23 cellular contexts compared by ENCODE assay signal in genomic region chr2:199848323-199848722, GRCh38. TPM values are rescaled to one million over a fixed set of nuclear protein-coding genes. Genes with fewer than 3 reads are reported as not detected.
"Had no signal": no experiment of that assay in that cellular context is flagged by ENCODE, and none has a peak within 500 bp of the region (broad histone marks: within the 10 kb centered on the region; RNA-seq: fewer than 3 reads in every experiment).

No MANE protein-coding gene starts in this region.

- H3K27ac ChIP-seq: brain microvascular endothelial cell, esophagus squamous epithelium, left lung, neural progenitor cell, right lobe of liver, upper lobe of right lung had no signal

- H3K9me3 ChIP-seq: esophagus squamous epithelium, left lung, right lobe of liver, upper lobe of right lung had no signal

- H3K4me3 ChIP-seq: esophagus squamous epithelium, left lung, neural progenitor cell, right lobe of liver, smooth muscle cell, upper lobe of right lung had no signal

- H3K27me3 ChIP-seq: right lobe of liver, upper lobe of right lung had no signal

- ATAC-seq: activated CD4-positive, CD25-positive, alpha-beta regulatory T cell treated with anti-CD3 and anti-CD28 coated beads, Interleukin-2, amount 50 U/mL, for 24 hours; left lung; right lobe of liver; upper lobe of right lung had no signal

- H3K4me3 Mint-ChIP-seq: activated naive CD8-positive, alpha-beta T cell treated with anti-CD3 and anti-CD28 coated beads, Interleukin-2, amount 10 ng/mL, durations not matched to agents 7 days and 5 days; activated T-helper 1 cell treated with anti-CD3 and anti-CD28 coated beads, Interleukin-12 subunit alpha, Interleukin-12 subunit beta, Interleukin-2, Interleukin-4 antibody, amounts not matched to agents 30 ng/mL and 10 ng/mL and 1 ng/mL, durations not matched to agents 14 hours and 24 hours and 36 hours; central memory CD8-positive, alpha-beta T cell; neural progenitor cell had no signal

- H3K9me3 Mint-ChIP-seq: activated naive CD8-positive, alpha-beta T cell treated with anti-CD3 and anti-CD28 coated beads, Interleukin-2, amount 10 ng/mL, durations not matched to agents 7 days and 5 days; activated T-helper 1 cell treated with anti-CD3 and anti-CD28 coated beads, Interleukin-12 subunit alpha, Interleukin-12 subunit beta, Interleukin-2, Interleukin-4 antibody, amounts not matched to agents 30 ng/mL and 10 ng/mL and 1 ng/mL, durations not matched to agents 14 hours and 24 hours and 36 hours; central memory CD8-positive, alpha-beta T cell; naive B cell; neural progenitor cell had no signal

- H3K27me3 Mint-ChIP-seq: central memory CD8-positive, alpha-beta T cell; naive B cell had no signal

- H3K4me1 ChIP-seq: upper lobe of right lung had no signal

- DNase-seq: activated CD4-positive, alpha-beta T cell treated with anti-CD3 and anti-CD28 coated beads, Interleukin-2, amount 50 U/mL, for 1 hour; activated naive CD8-positive, alpha-beta T cell treated with anti-CD3 and anti-CD28 coated beads, Interleukin-2, amount 10 ng/mL, durations not matched to agents 7 days and 5 days; brain microvascular endothelial cell; cortex of kidney; effector CD8-positive, alpha-beta T cell; esophagus squamous epithelium; hippocampal formation; kidney; left lung; mammary epithelial cell; naive B cell; right lobe of liver; stimulated activated CD4-positive, alpha-beta T cell treated with anti-CD3 and anti-CD28 coated beads, Interleukin-4, amount 100 ng/mL, for 4 hours; stimulated activated CD8-positive, alpha-beta memory T cell treated with anti-CD3 and anti-CD28 coated beads, Interleukin-4, amount 100 ng/mL, for 48 hours; stimulated activated naive CD4-positive, alpha-beta T cell treated with Interleukin-2 at 50 U/mL for 16 hours; substantia nigra; upper lobe of right lung had no signal

- H3K36me3 ChIP-seq: brain microvascular endothelial cell, esophagus squamous epithelium, left lung, neural progenitor cell, right lobe of liver, upper lobe of right lung had no signal

- H3K36me3 Mint-ChIP-seq: activated naive CD8-positive, alpha-beta T cell treated with anti-CD3 and anti-CD28 coated beads, Interleukin-2, amount 10 ng/mL, durations not matched to agents 7 days and 5 days; neural progenitor cell had no signal

- H3K27ac Mint-ChIP-seq: activated naive CD8-positive, alpha-beta T cell treated with anti-CD3 and anti-CD28 coated beads, Interleukin-2, amount 10 ng/mL, durations not matched to agents 7 days and 5 days; activated T-helper 1 cell treated with anti-CD3 and anti-CD28 coated beads, Interleukin-12 subunit alpha, Interleukin-12 subunit beta, Interleukin-2, Interleukin-4 antibody, amounts not matched to agents 30 ng/mL and 10 ng/mL and 1 ng/mL, durations not matched to agents 14 hours and 24 hours and 36 hours; naive B cell; neural progenitor cell had no signal

RNA-seq across cellular contexts. Expression of gene FTCDNL1, which starts 2.7 kb away (rescaled TPM):
- total RNA-seq: osteocyte, smooth muscle cell had no signal
